In genomic region chr10:35754489-35754888, GRCh38 we compare ENCODE assay signal across 28 cellular contexts.
"Had no signal": no experiment of that assay in that cellular context is flagged by ENCODE, and none has a peak within 500 bp of the region (broad histone marks: within the 10 kb centered on the region; RNA-seq: fewer than 3 reads in every experiment).

No MANE protein-coding gene starts in this region.

- DNase-seq: dermis blood vessel endothelial cell; dorsolateral prefrontal cortex; effector CD4-positive, alpha-beta T cell; effector memory CD4-positive, alpha-beta T cell; erythroblast; foreskin keratinocyte; heart left ventricle; hypothalamus; left cardiac atrium; left lung; left ventricle myocardium superior; lower lobe of right lung; mammary epithelial cell; mucosa of descending colon; naive B cell; naive thymus-derived CD8-positive, alpha-beta T cell had no signal

- H3K9me3 ChIP-seq: gastroesophageal sphincter, lower lobe of right lung, mucosa of descending colon had no signal

- H3K36me3 ChIP-seq: gastroesophageal sphincter, heart left ventricle, left lung, lower lobe of right lung had no signal

- FAIRE-seq: colon, endothelial cell of umbilical vein, frontal cortex, islet of Langerhans, keratinocyte had no signal

- H3K4me3 Mint-ChIP-seq: memory B cell; mesothelial cell of epicardium; naive B cell; naive thymus-derived CD8-positive, alpha-beta T cell had no signal

- H3K4me1 Mint-ChIP-seq: memory B cell; naive B cell; naive thymus-derived CD8-positive, alpha-beta T cell had no signal

- H3K27me3 Mint-ChIP-seq: memory B cell had no signal

- ATAC-seq: esophagus mucosa; foreskin keratinocyte; gastroesophageal sphincter; heart left ventricle; left cardiac atrium; left lung; left ventricle myocardium superior; lower lobe of right lung; mucosa of descending colon; naive thymus-derived CD8-positive, alpha-beta T cell had no signal

- H3K4me1 ChIP-seq: foreskin keratinocyte, gastroesophageal sphincter, left lung, lower lobe of right lung had no signal

- H3K36me3 Mint-ChIP-seq: memory B cell; mesothelial cell of epicardium; naive B cell; naive thymus-derived CD8-positive, alpha-beta T cell had no signal

- H3K4me3 ChIP-seq: coronary artery, dorsolateral prefrontal cortex, gastroesophageal sphincter, heart left ventricle, hepatocyte, left lung, lower lobe of right lung, mucosa of descending colon had no signal

- H3K27ac Mint-ChIP-seq: memory B cell; mesothelial cell of epicardium; naive B cell; naive thymus-derived CD8-positive, alpha-beta T cell had no signal

- H3K27ac ChIP-seq: coronary artery, dorsolateral prefrontal cortex, epithelial cell of prostate, foreskin keratinocyte, gastroesophageal sphincter, heart left ventricle, hepatocyte, left lung, lower lobe of right lung had no signal

- H3K27me3 ChIP-seq: foreskin keratinocyte, gastroesophageal sphincter, heart left ventricle, hepatocyte, left lung had no signal
